ENCODE assay signal across 27 cellular contexts in genomic region chr5:75395277-75395676, GRCh38.
"Had no signal": no experiment of that assay in that cellular context is flagged by ENCODE, and none has a peak within 500 bp of the region (broad histone marks: within the 10 kb centered on the region; RNA-seq: fewer than 3 reads in every experiment).

No MANE protein-coding gene starts in this region.

- DNase-seq: activated B cell treated with CpG ODN at 0.5 μM for 24 hours; activated CD4-positive, alpha-beta T cell treated with anti-CD3 and anti-CD28 coated beads, Interleukin-2, amount 10 ng/mL, durations not matched to agents 7 days and 5 days; activated CD8-positive, alpha-beta memory T cell treated with anti-CD3 and anti-CD28 coated beads, Interleukin-2, amount 10 ng/mL, durations not matched to agents 7 days and 5 days; activated CD8-positive, alpha-beta T cell treated with anti-CD3 and anti-CD28 coated beads for 36 hours; activated gamma-delta T cell; activated T-cell treated with anti-CD3 and anti-CD28 coated beads for 4 hours; anterior cingulate cortex; body of pancreas; effector CD8-positive, alpha-beta T cell; erythroblast; gastrocnemius medialis; hippocampal formation; left ventricle myocardium superior; mesendoderm; mucosa of descending colon; posterior cingulate gyrus; small intestine; stimulated activated CD4-positive, alpha-beta T cell treated with anti-CD3 and anti-CD28 coated beads, Interleukin-15, amount 100 ng/mL, for 24 hours; transverse colon had no signal

- H3K27ac Mint-ChIP-seq: activated B cell treated with CpG ODN at 0.5 μM for 24 hours; activated CD4-positive, alpha-beta T cell treated with anti-CD3 and anti-CD28 coated beads, Interleukin-2, amount 10 ng/mL, durations not matched to agents 7 days and 5 days; activated CD8-positive, alpha-beta memory T cell treated with anti-CD3 and anti-CD28 coated beads, Interleukin-2, amount 10 ng/mL, durations not matched to agents 7 days and 5 days; activated CD8-positive, alpha-beta T cell treated with anti-CD3 and anti-CD28 coated beads for 36 hours; activated naive CD4-positive, alpha-beta T cell treated with anti-CD3 and anti-CD28 coated beads, Interleukin-2, amount 50 U/mL, for 24 hours; activated T-helper 1 cell treated with anti-CD3 and anti-CD28 coated beads, Interleukin-12 subunit alpha, Interleukin-12 subunit beta, Interleukin-2, Interleukin-4 antibody, amounts not matched to agents 30 ng/mL and 10 ng/mL and 1 ng/mL, durations not matched to agents 14 hours and 24 hours and 36 hours; neural progenitor cell; stimulated activated memory B cell treated with anti-CD40 and anti-IgM and Interleukin-4, amounts not matched to agents 10 μg/mL and 1 μg/mL and 100 μg/mL, for 72 hours; T-helper 2 cell treated with Interferon-gamma antibody and Interleukin-4, amounts not matched to agents 5 μg/mL and 100 μg/mL, for 36 hours had no signal

- ATAC-seq: activated CD8-positive, alpha-beta memory T cell treated with anti-CD3 and anti-CD28 coated beads, Interleukin-2, amount 10 ng/mL, durations not matched to agents 7 days and 5 days; activated CD8-positive, alpha-beta T cell treated with anti-CD3 and anti-CD28 coated beads for 36 hours; body of pancreas; gastrocnemius medialis; left ventricle myocardium superior; mucosa of descending colon; sciatic nerve; stimulated activated memory B cell treated with anti-CD40 and anti-IgM and Interleukin-4, amounts not matched to agents 10 μg/mL and 1 μg/mL and 100 μg/mL, for 72 hours had no signal

- H3K4me1 Mint-ChIP-seq: activated B cell treated with CpG ODN at 0.5 μM for 24 hours; activated CD4-positive, alpha-beta T cell treated with anti-CD3 and anti-CD28 coated beads, Interleukin-2, amount 10 ng/mL, durations not matched to agents 7 days and 5 days; activated CD8-positive, alpha-beta memory T cell treated with anti-CD3 and anti-CD28 coated beads, Interleukin-2, amount 10 ng/mL, durations not matched to agents 7 days and 5 days; activated naive CD4-positive, alpha-beta T cell treated with anti-CD3 and anti-CD28 coated beads, Interleukin-2, amount 50 U/mL, for 24 hours; neural progenitor cell; stimulated activated memory B cell treated with anti-CD40 and anti-IgM and Interleukin-4, amounts not matched to agents 10 μg/mL and 1 μg/mL and 100 μg/mL, for 72 hours had no signal

- H3K4me3 Mint-ChIP-seq: activated B cell treated with CpG ODN at 0.5 μM for 24 hours; activated CD4-positive, alpha-beta T cell treated with anti-CD3 and anti-CD28 coated beads, Interleukin-2, amount 10 ng/mL, durations not matched to agents 7 days and 5 days; activated CD8-positive, alpha-beta memory T cell treated with anti-CD3 and anti-CD28 coated beads, Interleukin-2, amount 10 ng/mL, durations not matched to agents 7 days and 5 days; activated CD8-positive, alpha-beta T cell treated with anti-CD3 and anti-CD28 coated beads for 36 hours; activated naive CD4-positive, alpha-beta T cell treated with anti-CD3 and anti-CD28 coated beads, Interleukin-2, amount 50 U/mL, for 24 hours; activated T-helper 1 cell treated with anti-CD3 and anti-CD28 coated beads, Interleukin-12 subunit alpha, Interleukin-12 subunit beta, Interleukin-2, Interleukin-4 antibody, amounts not matched to agents 30 ng/mL and 10 ng/mL and 1 ng/mL, durations not matched to agents 14 hours and 24 hours and 36 hours; neural progenitor cell; stimulated activated memory B cell treated with anti-CD40 and anti-IgM and Interleukin-4, amounts not matched to agents 10 μg/mL and 1 μg/mL and 100 μg/mL, for 72 hours; T-helper 2 cell treated with Interferon-gamma antibody and Interleukin-4, amounts not matched to agents 5 μg/mL and 100 μg/mL, for 36 hours had no signal

- FAIRE-seq: small intestine, TTC549, urothelium cell line had no signal

- H3K27me3 Mint-ChIP-seq: activated B cell treated with CpG ODN at 0.5 μM for 24 hours; activated CD4-positive, alpha-beta T cell treated with anti-CD3 and anti-CD28 coated beads, Interleukin-2, amount 10 ng/mL, durations not matched to agents 7 days and 5 days; activated CD8-positive, alpha-beta memory T cell treated with anti-CD3 and anti-CD28 coated beads, Interleukin-2, amount 10 ng/mL, durations not matched to agents 7 days and 5 days; activated CD8-positive, alpha-beta T cell treated with anti-CD3 and anti-CD28 coated beads for 36 hours; activated naive CD4-positive, alpha-beta T cell treated with anti-CD3 and anti-CD28 coated beads, Interleukin-2, amount 50 U/mL, for 24 hours; stimulated activated memory B cell treated with anti-CD40 and anti-IgM and Interleukin-4, amounts not matched to agents 10 μg/mL and 1 μg/mL and 100 μg/mL, for 72 hours had no signal

- H3K9me3 Mint-ChIP-seq: activated B cell treated with CpG ODN at 0.5 μM for 24 hours; activated CD4-positive, alpha-beta T cell treated with anti-CD3 and anti-CD28 coated beads, Interleukin-2, amount 10 ng/mL, durations not matched to agents 7 days and 5 days; activated CD8-positive, alpha-beta T cell treated with anti-CD3 and anti-CD28 coated beads for 36 hours; activated naive CD4-positive, alpha-beta T cell treated with anti-CD3 and anti-CD28 coated beads, Interleukin-2, amount 50 U/mL, for 24 hours; activated T-helper 1 cell treated with anti-CD3 and anti-CD28 coated beads, Interleukin-12 subunit alpha, Interleukin-12 subunit beta, Interleukin-2, Interleukin-4 antibody, amounts not matched to agents 30 ng/mL and 10 ng/mL and 1 ng/mL, durations not matched to agents 14 hours and 24 hours and 36 hours; neural progenitor cell; stimulated activated memory B cell treated with anti-CD40 and anti-IgM and Interleukin-4, amounts not matched to agents 10 μg/mL and 1 μg/mL and 100 μg/mL, for 72 hours; T-helper 2 cell treated with Interferon-gamma antibody and Interleukin-4, amounts not matched to agents 5 μg/mL and 100 μg/mL, for 36 hours had no signal
